22 cellular contexts compared by ENCODE assay signal in genomic region chr1:53285969-53286760, GRCh38. TPM values are rescaled to one million over a fixed set of nuclear protein-coding genes. Genes with fewer than 3 reads are reported as not detected.
DNase-seq lines count a peak whose midpoint lies in the region; ATAC-seq and TF ChIP-seq lines count a peak whose summit lies in the region.
"Had no signal": no experiment of that assay in that cellular context is flagged by ENCODE, and none has a peak within 500 bp of the region (broad histone marks: within the 10 kb centered on the region; RNA-seq: fewer than 3 reads in every experiment).

No MANE protein-coding gene starts in this region.

- ATAC-seq in GM19025 (IDR thresholded peaks at IDR 0.05; ENCODE audit: low read depth, unreplicated experiment): peak; percentile 53
- ATAC-seq: gastrocnemius medialis, T-cell had no signal

- H3K9me3 Mint-ChIP-seq in Calu3 (ENCODE audit: low read depth, unreplicated experiment) (no peaks in the 10 kb centered on the region), immature natural killer cell (no peaks in the 10 kb centered on the region)
- H3K9me3 Mint-ChIP-seq: activated naive CD4-positive, alpha-beta T cell treated with anti-CD3 and anti-CD28 coated beads, Interleukin-2, amount 50 U/mL, for 72 hours; neural crest cell; T-cell had no signal

- no peaks in the 10 kb centered on the region for H3K27me3 Mint-ChIP-seq in Calu3 (ENCODE audit: unreplicated experiment)
- no peaks in the 10 kb centered on the region for H3K27me3 Mint-ChIP-seq in immature natural killer cell (ENCODE audit: low read depth in 3 of 3)
- H3K27me3 Mint-ChIP-seq: T-cell had no signal

- no peak for DNase-seq in Calu3
- no peak for DNase-seq in WERI-Rb-1
- peak; percentile 7 to 28 (median 21) for DNase-seq in immature natural killer cell
- DNase-seq in SIG-M5 treated with dmso at 0.1 percent for 504 hours (lab: John Stamatoyannopoulos, UW; ENCODE audit: unreplicated experiment): no peak
- no peak for DNase-seq in NCI-H446 treated with DMSO at 0.1 percent for 48 hours (lab: John Stamatoyannopoulos, UW)
- DNase-seq in NCI-H2081 (lab: John Stamatoyannopoulos, UW): no peak
- DNase-seq: activated CD4-positive, alpha-beta T cell treated with anti-CD3 and anti-CD28 coated beads, Interleukin-2, amount 50 U/mL, for 48 hours; activated T-cell treated with anti-CD3 and anti-CD28 coated beads, Interleukin-2, amount 50 U/mL, for 48 hours; DMS153; effector CD8-positive, alpha-beta T cell; gastrocnemius medialis; GDM1; midbrain; NCI-H524 treated with DMSO at 0.1 percent for 48 hours; stimulated activated naive CD4-positive, alpha-beta T cell treated with Interleukin-2 at 50 U/mL for 16 hours; T-cell; transverse colon had no signal

- intact Hi-C loops in Calu3 (cut with micrococcal nuclease; ENCODE audit: unreplicated experiment): no loop called here

- H3K4me3 Mint-ChIP-seq in Calu3 (ENCODE audit: low read depth, unreplicated experiment): no peak overlapping the region
- peak overlapping the region in 1 of 5 donors; percentile 23 for H3K4me3 Mint-ChIP-seq in immature natural killer cell
- H3K4me3 Mint-ChIP-seq: neural crest cell, T-cell had no signal

- BruUV-seq in Calu3 (replicated peaks; lab: Mats Ljungman, UMichigan): TSS peak; percentile 23

- no peaks in the 10 kb centered on the region for H3K4me1 Mint-ChIP-seq in Calu3 (ENCODE audit: low read depth, unreplicated experiment)
- peaks cover 18 to 22% of the 10 kb centered on the region in 2 donors for H3K4me1 Mint-ChIP-seq in immature natural killer cell

- TF ChIP-seq CTCF in Calu3 (IDR thresholded peaks at IDR 0.05; ENCODE audit: unreplicated experiment): no peak
- no peak for TF ChIP-seq CTCF in WERI-Rb-1 (IDR thresholded peaks at IDR 0.05; ENCODE audit: low read depth, low read length)

- H3K4me3 ChIP-seq in WERI-Rb-1 (ENCODE audit: low read depth, low read length): no peak overlapping the region
- H3K4me3 ChIP-seq: esophagus muscularis mucosa, gastrocnemius medialis, HAP-1, transverse colon had no signal

- H3K27ac Mint-ChIP-seq in Calu3 (ENCODE audit: unreplicated experiment) (no peak overlapping the region), immature natural killer cell (no peak overlapping the region)
- H3K27ac Mint-ChIP-seq: T-cell had no signal

- H3K36me3 Mint-ChIP-seq in Calu3 (ENCODE audit: insufficient read depth, unreplicated experiment) (peaks cover 28% of the 10 kb centered on the region), immature natural killer cell (peaks cover 0 to 5% (median 3%) of the 10 kb centered on the region in 3 donors)

- H3K36me3 ChIP-seq in WERI-Rb-1: peaks cover 75% of the 10 kb centered on the region
- H3K36me3 ChIP-seq: esophagus muscularis mucosa, gastrocnemius medialis, transverse colon had no signal

- CTCF ChIA-PET in Calu3 (lab: Charles Lee): no interaction called here

- no peaks in the 10 kb centered on the region for H3K9me3 ChIP-seq in WERI-Rb-1 (ENCODE audit: severe bottlenecking)
- H3K9me3 ChIP-seq: esophagus muscularis mucosa, gastrocnemius medialis, HAP-1, transverse colon had no signal

- peak overlapping the region; percentile 99 for H3K27ac ChIP-seq in WERI-Rb-1
- H3K27ac ChIP-seq: esophagus muscularis mucosa, gastrocnemius medialis, transverse colon had no signal

- no peaks in the 10 kb centered on the region for H3K27me3 ChIP-seq in WERI-Rb-1 (ENCODE audit: insufficient read depth, low read depth, severe bottlenecking)
- H3K27me3 ChIP-seq: esophagus muscularis mucosa, gastrocnemius medialis, transverse colon had no signal

RNA-seq across cellular contexts. Expression of gene LRP8, which starts 41.7 kb away (rescaled TPM):
- 84.1 and 104 TPM in 2 replicates for total RNA-seq in Calu3 (2022)
- 1 to 10 TPM in 2 of 3 donors, under 1 TPM in 1; 0.86 to 3.4 (median 1.1) TPM for polyA plus RNA-seq in immature natural killer cell

RNA-seq across cellular contexts. Expression of gene MAGOH, which starts 47.8 kb away (rescaled TPM):
- 61.9 and 70.2 TPM in 2 replicates for total RNA-seq in Calu3 (2022)
- 100 to 1,000 TPM in 2 of 3 donors, 10 to 100 TPM in 1; 63.4 to 109 (median 109) TPM for polyA plus RNA-seq in immature natural killer cell

Comparison
In these comparisons a context has a peak if more than half of its experiments do, and no peak if none do; other contexts are left out.
1. DNase-seq: peak in immature natural killer cell (3 of 3); none in Calu3 (single experiment), WERI-Rb-1 (single experiment), SIG-M5 treated with dmso at 0.1 percent for 504 hours (single experiment), NCI-H446 treated with DMSO at 0.1 percent for 48 hours (single experiment) and NCI-H2081 (0 of 2).